In genomic region chr7:153859239-153859638, GRCh38 we compare ENCODE assay signal across 33 cellular contexts.
DNase-seq lines count a peak whose midpoint lies in the region; ATAC-seq, FAIRE-seq and TF ChIP-seq lines count a peak whose summit lies in the region.
"Had no signal": no experiment of that assay in that cellular context is flagged by ENCODE, and none has a peak within 500 bp of the region (broad histone marks: within the 10 kb centered on the region; RNA-seq: fewer than 3 reads in every experiment).

No MANE protein-coding gene starts in this region.

- H3K9ac ChIP-seq in HepG2 (ENCODE audit: insufficient read depth, low read depth, low read length): no peak overlapping the region
- H3K9ac ChIP-seq: BLaER1; BLaER1 treated with 17β-estradiol and CSF1 and Interleukin-3, amounts not matched to agents 10 nM and 100 nM had no signal

- DNase-seq in HepG2 (ENCODE audit: low spot score) (no peak), right lobe of liver (no peak), SK-MEL-5 (ENCODE audit: low read depth, low spot score) (peak; percentile 43), bronchial epithelial cell (ENCODE audit: low read depth) (no peak)
- DNase-seq: 8988T; ACHN; AML-193; BE2C; C1 segment of cervical spinal cord; Caco-2; Calu3; CD4-positive, alpha-beta memory T cell; CD4-positive, alpha-beta T cell; CD4-positive, CD25-positive, alpha-beta regulatory T cell; CD8-positive, alpha-beta memory T cell; CD8-positive, alpha-beta T cell; COR-L47; DMS 273 treated with DMSO at 0.1 percent for 48 hours; DMS153; DMS53; DMS79; DMS79 treated with DMSO at 0.1 percent for 48 hours; DND-41; EL had no signal

- H3K9me3 ChIP-seq in HepG2 (ENCODE audit: low read length): peaks cover 19% of the 10 kb centered on the region
- no peaks in the 10 kb centered on the region for H3K9me3 ChIP-seq in right lobe of liver
- H3K9me3 ChIP-seq: A549, BE2C had no signal

- no peak for FAIRE-seq in HepG2 (lab: Jason Lieb, UNC)
- FAIRE-seq in bronchial epithelial cell (lab: Jason Lieb, UNC): peak; percentile 60
- FAIRE-seq: A204.1, A549, D721Med had no signal

- ATAC-seq in HepG2: no peak
- no peak for ATAC-seq in right lobe of liver
- ATAC-seq in HG03520 (IDR thresholded peaks at IDR 0.05; ENCODE audit: unreplicated experiment): no peak
- ATAC-seq in GM19035 (IDR thresholded peaks at IDR 0.05; ENCODE audit: unreplicated experiment): no peak
- ATAC-seq: A549; CD8-positive, alpha-beta T cell had no signal

- in situ Hi-C loops in HepG2 (cut with HindIII; ENCODE audit: extremely low pct_ligation_motif_present, low pct_unique_long_range_greater_than_20kb) (no loop called here), SK-MEL-5 (cut with HindIII; ENCODE audit: low pct_unique_long_range_greater_than_20kb, low sequenced_read_pairs) (no loop called here)

- no peaks in the 10 kb centered on the region for H3K4me1 ChIP-seq in HepG2 (ENCODE audit: insufficient read depth, low read length)
- no peaks in the 10 kb centered on the region for H3K4me1 ChIP-seq in right lobe of liver
- H3K4me1 ChIP-seq: A549, BE2C, BLaER1, Caco-2 had no signal

- H3K4me2 ChIP-seq in HepG2 (ENCODE audit: low read depth, low read length): no peak overlapping the region
- H3K4me2 ChIP-seq: A549, BLaER1 had no signal

- 0% methylated on average over 6 of the region's 6 CpGs for WGBS in HepG2 (ENCODE audit: low lambda C conversion rate)
- 82% methylated on average over 6 of the region's 6 CpGs for WGBS in right lobe of liver (ENCODE audit: insufficient coverage, low coverage, low lambda C conversion rate, missing lambda C conversion rate)

- H3K4me3 ChIP-seq in HepG2 (replicated peaks in 1 of 3; ENCODE audit: insufficient read depth in 1 of 3, low read depth in 2 of 3, low read length in 3 of 3): no peak overlapping the region
- no peak overlapping the region for H3K4me3 ChIP-seq in right lobe of liver
- no peak overlapping the region for H3K4me3 ChIP-seq in bronchial epithelial cell (ENCODE audit: low read depth, low read length)
- H3K4me3 ChIP-seq: A549; BLaER1; BLaER1 treated with 17β-estradiol and CSF1 and Interleukin-3, amounts not matched to agents 10 nM and 100 nM had no signal

- no peaks in the 10 kb centered on the region for H3K36me3 ChIP-seq in HepG2 (replicated peaks in 1 of 2; ENCODE audit: control insufficient read depth in 1 of 2, insufficient read depth in 2 of 2, low read length in 2 of 2)
- H3K36me3 ChIP-seq in right lobe of liver: no peaks in the 10 kb centered on the region
- H3K36me3 ChIP-seq in bronchial epithelial cell (ENCODE audit: control insufficient read depth, insufficient read depth, low read length): no peaks in the 10 kb centered on the region
- H3K36me3 ChIP-seq: BE2C; BLaER1; BLaER1 treated with 17β-estradiol and CSF1 and Interleukin-3, amounts not matched to agents 10 nM and 100 nM had no signal

- no TSS peak for BruUV-seq in HepG2 (replicated peaks; lab: Mats Ljungman, UMichigan)

- H3K79me2 ChIP-seq in HepG2 (ENCODE audit: insufficient read depth, low read length): no peaks in the 10 kb centered on the region

- POLR2A ChIA-PET in HepG2 (lab: Yijun Ruan, JAX): no interaction called here

- no peak overlapping the region for H3K27ac ChIP-seq in HepG2 (ENCODE audit: extremely low read length, insufficient read depth, low read length)
- H3K27ac ChIP-seq in right lobe of liver: no peak overlapping the region
- H3K27ac ChIP-seq: 22Rv1; A549; BLaER1; BLaER1 treated with 17β-estradiol and CSF1 and Interleukin-3, amounts not matched to agents 10 nM and 100 nM; C4-2B had no signal

- intact Hi-C loops in HepG2 (cut with micrococcal nuclease; ENCODE audit: unreplicated experiment): no loop called here
- intact Hi-C loops in right lobe of liver (cut with DNase I): no loop called here

- TF ChIP-seq RAD21 in HepG2 (CRISPR knock-in tag; IDR thresholded peaks at IDR 0.05): no peak

- no peaks in the 10 kb centered on the region for H3K27me3 ChIP-seq in HepG2 (ENCODE audit: control insufficient read depth in 1 of 2, insufficient read depth in 2 of 2, low read length in 2 of 2)
- H3K27me3 ChIP-seq in right lobe of liver: no peaks in the 10 kb centered on the region
- H3K27me3 ChIP-seq in bronchial epithelial cell (ENCODE audit: control insufficient read depth, insufficient read depth, low read length): no peaks in the 10 kb centered on the region
- H3K27me3 ChIP-seq: BE2C; BLaER1; BLaER1 treated with 17β-estradiol and CSF1 and Interleukin-3, amounts not matched to agents 10 nM and 100 nM had no signal

- TF ChIP-seq POLR2A in HepG2 (IDR thresholded peaks at IDR 0.05; ENCODE audit: insufficient read depth in 1 of 2, low read depth in 2 of 2, low read length in 2 of 2): no peak
- TF ChIP-seq POLR2A in right lobe of liver (IDR thresholded peaks at IDR 0.05): no peak

- no peak for TF ChIP-seq EP300 in HepG2 (IDR thresholded peaks at IDR 0.05; ENCODE audit: low read depth in 2 of 2, low read length in 2 of 2)
- no peak for TF ChIP-seq EP300 in HepG2 (CRISPR knock-in tag; IDR thresholded peaks at IDR 0.05; ENCODE audit: borderline replicate concordance)

- CTCF ChIA-PET in HepG2 (lab: Yijun Ruan, JAX; ENCODE audit: low intra/inter-chr PET ratio, low total read pairs): no interaction called here

- H4K20me1 ChIP-seq in HepG2 (ENCODE audit: insufficient read depth, low read length): no peaks in the 10 kb centered on the region
- H4K20me1 ChIP-seq: BLaER1; BLaER1 treated with 17β-estradiol and CSF1 and Interleukin-3, amounts not matched to agents 10 nM and 100 nM had no signal

- TF ChIP-seq CTCF in HepG2 (CRISPR knock-in tag; IDR thresholded peaks at IDR 0.05): no peak
- TF ChIP-seq CTCF in right lobe of liver (IDR thresholded peaks at IDR 0.05): no peak
- no peak for TF ChIP-seq CTCF in bronchial epithelial cell (IDR thresholded peaks at IDR 0.05; ENCODE audit: insufficient read depth, low read length, severe bottlenecking)

- H2AFZ ChIP-seq in HepG2 (ENCODE audit: low read length): no peak overlapping the region

TF ChIP-seq in HepG2, 621 proteins besides CTCF, POLR2A, EP300 and RAD21:
- TF ChIP-seq, protein P1, sequence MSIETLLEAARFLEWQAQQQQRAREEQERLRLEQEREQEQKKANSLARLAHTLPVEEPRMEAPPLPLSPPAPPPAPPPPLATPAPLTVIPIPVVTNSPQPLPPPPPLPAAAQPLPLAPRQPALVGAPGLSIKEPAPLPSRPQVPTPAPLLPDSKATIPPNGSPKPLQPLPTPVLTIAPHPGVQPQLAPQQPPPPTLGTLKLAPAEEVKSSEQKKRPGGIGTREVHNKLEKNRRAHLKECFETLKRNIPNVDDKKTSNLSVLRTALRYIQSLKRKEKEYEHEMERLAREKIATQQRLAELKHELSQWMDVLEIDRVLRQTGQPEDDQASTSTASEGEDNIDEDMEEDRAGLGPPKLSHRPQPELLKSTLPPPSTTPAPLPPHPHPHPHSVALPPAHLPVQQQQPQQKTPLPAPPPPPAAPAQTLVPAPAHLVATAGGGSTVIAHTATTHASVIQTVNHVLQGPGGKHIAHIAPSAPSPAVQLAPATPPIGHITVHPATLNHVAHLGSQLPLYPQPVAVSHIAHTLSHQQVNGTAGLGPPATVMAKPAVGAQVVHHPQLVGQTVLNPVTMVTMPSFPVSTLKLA (IDR thresholded peaks at IDR 0.05): peak; percentile 91
- TF ChIP-seq ZNF180 (CRISPR knock-in tag; IDR thresholded peaks at IDR 0.05; ENCODE audit: borderline replicate concordance, low read depth): no peak
- no peak for TF ChIP-seq ZNF234 (CRISPR knock-in tag; conservative IDR thresholded peaks at IDR 0.05)
- TF ChIP-seq, protein P2, sequence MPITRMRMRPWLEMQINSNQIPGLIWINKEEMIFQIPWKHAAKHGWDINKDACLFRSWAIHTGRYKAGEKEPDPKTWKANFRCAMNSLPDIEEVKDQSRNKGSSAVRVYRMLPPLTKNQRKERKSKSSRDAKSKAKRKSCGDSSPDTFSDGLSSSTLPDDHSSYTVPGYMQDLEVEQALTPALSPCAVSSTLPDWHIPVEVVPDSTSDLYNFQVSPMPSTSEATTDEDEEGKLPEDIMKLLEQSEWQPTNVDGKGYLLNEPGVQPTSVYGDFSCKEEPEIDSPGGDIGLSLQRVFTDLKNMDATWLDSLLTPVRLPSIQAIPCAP (CRISPR knock-in tag; IDR thresholded peaks at IDR 0.05; ENCODE audit: low read depth): no peak
